Comparison of ENCODE assay signal across 19 cellular contexts in genomic region chr21:15688809-15689208, GRCh38. TPM values are rescaled to one million over a fixed set of nuclear protein-coding genes. Genes with fewer than 3 reads are reported as not detected.
A peak's percentile ranks its signal among the peaks of the same experiment; 100 is the strongest.
DNase-seq lines count a peak whose midpoint lies in the region; ATAC-seq and TF ChIP-seq lines count a peak whose summit lies in the region.
"Had no signal": no experiment of that assay in that cellular context is flagged by ENCODE, and none has a peak within 500 bp of the region (broad histone marks: within the 10 kb centered on the region; RNA-seq: fewer than 3 reads in every experiment).

No MANE protein-coding gene starts in this region.

- H3K27me3 ChIP-seq in CD4-positive, CD25-positive, alpha-beta regulatory T cell (ENCODE audit: control insufficient read depth, insufficient read depth, low read length), result peaks cover 6% of the 10 kb centered on the region
- no peaks in the 10 kb centered on the region for H3K27me3 ChIP-seq in RWPE2 (ENCODE audit: insufficient read depth, poor library complexity, severe bottlenecking)
- H3K27me3 ChIP-seq: Peyer's patch had no signal

- peak in 2 of 3 donors; percentile 6 to 48 for DNase-seq in CD4-positive, CD25-positive, alpha-beta regulatory T cell
- DNase-seq in Jurkat, Clone E6-1 (ENCODE audit: low read depth, low spot score), result peak; percentile 11
- no peak for DNase-seq in RWPE2 (ENCODE audit: low spot score)
- DNase-seq in iris pigment epithelial cell (ENCODE audit: low read depth), result peak; percentile 73
- DNase-seq in KG1 (lab: John Stamatoyannopoulos, UW), result no peak
- DNase-seq in NCI-H82 (lab: John Stamatoyannopoulos, UW), result no peak
- DNase-seq: activated CD4-positive, CD25-positive, alpha-beta regulatory T cell treated with anti-CD3 and anti-CD28 coated beads, Interleukin-2, amount 50 U/mL, for 72 hours; activated CD8-positive, alpha-beta memory T cell treated with anti-CD3 and anti-CD28 coated beads, Interleukin-2, amount 50 U/mL, for 48 hours; caudate nucleus; mesenchymal stem cell; NCI-H1105 treated with DMSO at 0.1 percent for 48 hours; NCI-H2227 treated with DMSO at 0.1 percent for 48 hours; nucleus accumbens; Peyer's patch; T-helper 17 cell had no signal

- H3K4me3 ChIP-seq in CD4-positive, CD25-positive, alpha-beta regulatory T cell (ENCODE audit: low read depth, low read length), result no peak overlapping the region
- no peak overlapping the region for H3K4me3 ChIP-seq in Jurkat, Clone E6-1 (ENCODE audit: low read length)
- no peak overlapping the region for H3K4me3 ChIP-seq in RWPE2 (ENCODE audit: severe bottlenecking)
- H3K4me3 ChIP-seq: Peyer's patch had no signal

- no peak overlapping the region for H3K27ac ChIP-seq in CD4-positive, CD25-positive, alpha-beta regulatory T cell (ENCODE audit: insufficient read depth, low read length, poor library complexity, severe bottlenecking)
- peak overlapping the region; percentile 44 for H3K27ac ChIP-seq in RWPE2 (ENCODE audit: poor library complexity, severe bottlenecking)
- H3K27ac ChIP-seq: Peyer's patch had no signal

- no peak for ATAC-seq in CD4-positive, CD25-positive, alpha-beta regulatory T cell (ENCODE audit: low read depth in 2 of 2)
- ATAC-seq in RWPE2 (ENCODE audit: low read depth), result peak; percentile 83
- ATAC-seq in HG03095 (IDR thresholded peaks at IDR 0.05; ENCODE audit: unreplicated experiment), result no peak
- no peak for ATAC-seq in GM21723 (IDR thresholded peaks at IDR 0.05; ENCODE audit: unreplicated experiment)
- ATAC-seq: T-helper 17 cell had no signal

- TF ChIP-seq CTCF in RWPE2 (IDR thresholded peaks at IDR 0.05; ENCODE audit: poor library complexity, severe bottlenecking), result no peak

- no peaks in the 10 kb centered on the region for H3K4me1 ChIP-seq in CD4-positive, CD25-positive, alpha-beta regulatory T cell (ENCODE audit: control insufficient read depth, insufficient read depth, low read length, poor library complexity, severe bottlenecking)
- peaks cover 12% of the 10 kb centered on the region for H3K4me1 ChIP-seq in RWPE2 (ENCODE audit: insufficient read depth, poor library complexity, severe bottlenecking)
- H3K4me1 ChIP-seq: Peyer's patch had no signal

- no peaks in the 10 kb centered on the region for H3K9me3 ChIP-seq in CD4-positive, CD25-positive, alpha-beta regulatory T cell (ENCODE audit: control insufficient read depth in 2 of 2, low read length in 2 of 2)
- no peaks in the 10 kb centered on the region for H3K9me3 ChIP-seq in RWPE2 (ENCODE audit: severe bottlenecking)
- H3K9me3 ChIP-seq: Peyer's patch had no signal

- H3K36me3 ChIP-seq in CD4-positive, CD25-positive, alpha-beta regulatory T cell (ENCODE audit: control insufficient read depth, insufficient read depth, low read length), result no peaks in the 10 kb centered on the region
- no peaks in the 10 kb centered on the region for H3K36me3 ChIP-seq in RWPE2 (ENCODE audit: low read depth)
- H3K36me3 ChIP-seq: Peyer's patch had no signal

- H3K27me3 Mint-ChIP-seq in CD4-positive, CD25-positive, alpha-beta regulatory T cell, result peaks cover 26% of the 10 kb centered on the region

- H3K27ac Mint-ChIP-seq in CD4-positive, CD25-positive, alpha-beta regulatory T cell, result no peak overlapping the region
- H3K27ac Mint-ChIP-seq: stimulated activated naive CD8-positive, alpha-beta T cell treated with anti-CD3 and anti-CD28 coated beads, Interleukin-15, Interleukin-2, amounts not matched to agents 100 ng/mL and 50 ng/mL, for 24 hours; T-helper 17 cell had no signal

- H3K4me1 Mint-ChIP-seq in CD4-positive, CD25-positive, alpha-beta regulatory T cell, result no peaks in the 10 kb centered on the region
- H3K4me1 Mint-ChIP-seq: T-helper 17 cell had no signal

- peaks cover 0 to 1% (median 0%) of the 10 kb centered on the region in 7 donors for H3K9me3 Mint-ChIP-seq in CD4-positive, CD25-positive, alpha-beta regulatory T cell
- H3K9me3 Mint-ChIP-seq: activated naive CD4-positive, alpha-beta T cell treated with anti-CD3 and anti-CD28 coated beads, Interleukin-2, amount 50 U/mL, for 24 hours; stimulated activated naive CD8-positive, alpha-beta T cell treated with anti-CD3 and anti-CD28 coated beads, Interleukin-15, Interleukin-2, amounts not matched to agents 100 ng/mL and 50 ng/mL, for 24 hours had no signal

- H3K4me3 Mint-ChIP-seq in CD4-positive, CD25-positive, alpha-beta regulatory T cell, result no peak overlapping the region
- H3K4me3 Mint-ChIP-seq: activated naive CD4-positive, alpha-beta T cell treated with anti-CD3 and anti-CD28 coated beads, Interleukin-2, amount 50 U/mL, for 24 hours; stimulated activated naive CD8-positive, alpha-beta T cell treated with anti-CD3 and anti-CD28 coated beads, Interleukin-15, Interleukin-2, amounts not matched to agents 100 ng/mL and 50 ng/mL, for 24 hours; T-helper 17 cell had no signal

- H3K36me3 Mint-ChIP-seq in CD4-positive, CD25-positive, alpha-beta regulatory T cell, result peaks cover 2% of the 10 kb centered on the region
- H3K36me3 Mint-ChIP-seq: activated naive CD4-positive, alpha-beta T cell treated with anti-CD3 and anti-CD28 coated beads, Interleukin-2, amount 50 U/mL, for 24 hours had no signal

RNA-seq across cellular contexts. Expression of gene USP25, which starts 41.0 kb away (rescaled TPM):
- total RNA-seq in CD4-positive, CD25-positive, alpha-beta regulatory T cell, result 64.6 TPM
- polyA plus RNA-seq in CD4-positive, CD25-positive, alpha-beta regulatory T cell, result 10 to 100 TPM in 2 of 4 donors, 1 to 10 TPM in 2; 6.6 to 12.9 (median 9.6) TPM
- 27.3 TPM for polyA plus RNA-seq in Jurkat, Clone E6-1 (2012; ENCODE audit: insufficient read depth, insufficient read length)

Comparison
In these comparisons a context has a peak if more than half of its experiments do, and no peak if none do; other contexts are left out.
1. DNase-seq: peak in CD4-positive, CD25-positive, alpha-beta regulatory T cell (2 of 3), Jurkat, Clone E6-1 (single experiment) and iris pigment epithelial cell (single experiment); none in RWPE2 (single experiment), KG1 (single experiment) and NCI-H82 (single experiment).